Comparison of ENCODE assay signal across 18 cellular contexts in the genomic region with DNA sequence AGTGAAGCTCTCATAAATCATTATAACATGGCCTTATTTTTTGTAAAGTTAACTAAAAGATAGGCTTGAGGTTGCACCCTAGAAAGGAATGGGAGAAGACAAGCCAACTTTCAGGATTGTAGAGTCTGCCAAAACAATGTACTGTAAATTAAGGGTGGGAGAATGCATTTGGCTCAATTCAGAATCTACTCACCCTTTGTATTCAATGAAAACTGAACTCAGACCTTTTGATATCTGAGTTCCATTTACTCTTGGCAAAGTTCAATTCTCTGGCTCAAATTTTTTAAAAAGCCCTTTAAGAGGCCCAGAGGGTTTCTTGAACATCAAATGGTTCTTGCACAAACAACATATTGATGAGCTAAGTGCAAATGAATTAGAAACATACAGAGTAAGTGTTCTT. TPM values are rescaled to one million over a fixed set of nuclear protein-coding genes. Genes with fewer than 3 reads are reported as not detected.
DNase-seq lines count a peak whose midpoint lies in the region; TF ChIP-seq lines count a peak whose summit lies in the region.
"Had no signal": no experiment of that assay in that cellular context is flagged by ENCODE, and none has a peak within 500 bp of the region (broad histone marks: within the 10 kb centered on the region; RNA-seq: fewer than 3 reads in every experiment).

No MANE protein-coding gene starts in this region.

- peak; percentile 61 for DNase-seq in AG10803 (ENCODE audit: low read depth)
- peak; percentile 62 for DNase-seq in NCI-H2227 (lab: John Stamatoyannopoulos, UW; ENCODE audit: unreplicated experiment)
- DNase-seq in fibroblast of peridontal ligament (ENCODE audit: extremely low read depth): peak; percentile 81
- DNase-seq in osteoblast (ENCODE audit: insufficient read length, low spot score, missing footprints): peak; percentile 41
- no peak for DNase-seq in GM10266 (ENCODE audit: extremely low spot score)
- no peak for DNase-seq in activated naive CD4-positive, alpha-beta T cell treated with anti-CD3 and anti-CD28 coated beads, Interleukin-2, amount 50 U/mL, for 16 hours
- no peak for DNase-seq in pons (ENCODE audit: low spot score)
- no peak for DNase-seq in cortex of kidney (lab: John Stamatoyannopoulos, UW)
- DNase-seq: C1 segment of cervical spinal cord; CD8-positive, alpha-beta memory T cell; Kasumi-1; MG63; NCI-H1092; NCI-H146; NCI-H2029 treated with DMSO at 0.1 percent for 48 hours; NCI-H524; SHP77 treated with DMSO at 0.1 percent for 48 hours had no signal

- H3K36me3 ChIP-seq in osteoblast (ENCODE audit: insufficient read depth, low read length): no peaks in the 10 kb centered on the region
- H3K36me3 ChIP-seq: HAP-1, MG63 had no signal

- TF ChIP-seq CTCF in AG10803 (conservative IDR thresholded peaks at IDR 0.05; ENCODE audit: low read length) (no peak), osteoblast (IDR thresholded peaks at IDR 0.05; ENCODE audit: extremely low read depth, low read depth, low read length) (no peak), GM10266 (IDR thresholded peaks at IDR 0.05; ENCODE audit: control insufficient read depth, insufficient read depth, low read depth, missing control alignments) (no peak)

- no peaks in the 10 kb centered on the region for H4K20me1 ChIP-seq in osteoblast (ENCODE audit: insufficient read depth, low read length)

- H3K4me2 ChIP-seq in osteoblast (ENCODE audit: insufficient read depth, low read length): no peak overlapping the region

- H3K27me3 ChIP-seq in osteoblast (ENCODE audit: insufficient read depth, low read length): no peaks in the 10 kb centered on the region
- H3K27me3 ChIP-seq: MG63 had no signal

- H3K4me3 ChIP-seq in AG10803 (ENCODE audit: low read length) (no peak overlapping the region), osteoblast (ENCODE audit: insufficient read depth, low read length) (no peak overlapping the region)
- H3K4me3 ChIP-seq: HAP-1, MG63 had no signal

- peaks cover 14% of the 10 kb centered on the region for H3K4me1 ChIP-seq in osteoblast (ENCODE audit: insufficient read depth, low read length)

- no peaks in the 10 kb centered on the region for H3K9me3 ChIP-seq in osteoblast (ENCODE audit: low read depth, low read length)
- H3K9me3 ChIP-seq: HAP-1, MG63 had no signal

- no peak overlapping the region for H3K27ac ChIP-seq in osteoblast (ENCODE audit: low read depth, low read length)

- no peak overlapping the region for H2AFZ ChIP-seq in osteoblast (ENCODE audit: low read length)

- no peaks in the 10 kb centered on the region for H3K79me2 ChIP-seq in osteoblast (ENCODE audit: insufficient read depth, low read length)

RNA-seq across cellular contexts. Expression of gene XPNPEP1, which starts 5.1 kb away (rescaled TPM):
- 123 and 140 TPM in 2 replicates for total RNA-seq in osteoblast

Comparison
In these comparisons a context has a peak if more than half of its experiments do, and no peak if none do; other contexts are left out.
1. DNase-seq: peak in AG10803 (single experiment), NCI-H2227 (single experiment), fibroblast of peridontal ligament (single experiment) and osteoblast (single experiment); none in GM10266 (single experiment), activated naive CD4-positive, alpha-beta T cell treated with anti-CD3 and anti-CD28 coated beads, Interleukin-2, amount 50 U/mL, for 16 hours (single experiment), pons (single experiment) and cortex of kidney (single experiment).